ENCODE assay signal across 1 cellular context in genomic region chr3:12995389-12996180, GRCh38.
TF ChIP-seq lines count a peak whose summit lies in the region.

No MANE protein-coding gene starts in this region.

TF ChIP-seq in K562, 482 proteins besides CTCF, POLR2A, EP300 and RAD21 (continued from another document):
- TF ChIP-seq TSHZ1 (CRISPR knock-in tag; IDR thresholded peaks at IDR 0.05) (no peak), CHD1 (IDR thresholded peaks at IDR 0.05; ENCODE audit: low read length) (no peak)
TF ChIP-seq in K562: peak in this region for 63.
